Comparison of ENCODE assay signal across 24 cellular contexts in genomic region chr7:83798489-83798888, GRCh38.
DNase-seq lines count a peak whose midpoint lies in the region; ATAC-seq and TF ChIP-seq lines count a peak whose summit lies in the region.
"Had no signal": no experiment of that assay in that cellular context is flagged by ENCODE, and none has a peak within 500 bp of the region (broad histone marks: within the 10 kb centered on the region; RNA-seq: fewer than 3 reads in every experiment).

No MANE protein-coding gene starts in this region.

- no peak overlapping the region for H2AFZ ChIP-seq in KMS-11 (ENCODE audit: low read depth)

- H4K20me1 ChIP-seq in KMS-11 (ENCODE audit: insufficient read depth): no peaks in the 10 kb centered on the region
- H4K20me1 ChIP-seq: BLaER1 had no signal

- TF ChIP-seq CTCF in GM10266 (IDR thresholded peaks at IDR 0.05; ENCODE audit: control insufficient read depth, insufficient read depth, low read depth, missing control alignments) (no peak), KMS-11 (conservative IDR thresholded peaks at IDR 0.05; ENCODE audit: low read depth, low read length) (no peak)

- peaks cover 58% of the 10 kb centered on the region for H3K4me1 ChIP-seq in KMS-11 (ENCODE audit: low read depth, poor library complexity, severe bottlenecking)
- H3K4me1 ChIP-seq: BLaER1 had no signal

- H3K4me3 ChIP-seq in KMS-11 (IDR thresholded peaks at IDR 0.05; ENCODE audit: insufficient read depth, low read depth, low read length): no peak overlapping the region
- H3K4me3 ChIP-seq: BLaER1, cardiac muscle cell, lung had no signal

- H3K27me3 ChIP-seq in KMS-11 (ENCODE audit: insufficient read depth, low read depth): no peaks in the 10 kb centered on the region
- H3K27me3 ChIP-seq: BLaER1, cardiac muscle cell had no signal

- no peaks in the 10 kb centered on the region for H3K79me2 ChIP-seq in KMS-11 (ENCODE audit: insufficient read depth, low read depth)

- peak; percentile 4 for DNase-seq in GM10266 (ENCODE audit: extremely low spot score)
- DNase-seq in AG20443 (ENCODE audit: low spot score): no peak
- DNase-seq in stimulated activated CD4-positive, alpha-beta T cell treated with anti-CD3 and anti-CD28 coated beads, Interleukin-2, amount 100 ng/mL, for 48 hours: no peak
- DNase-seq in GM19238 (ENCODE audit: insufficient read length, low spot score): no peak
- DNase-seq: activated CD4-positive, alpha-beta T cell treated with anti-CD3 and anti-CD28 coated beads for 48 hours; activated CD8-positive, alpha-beta memory T cell treated with anti-CD3 and anti-CD28 coated beads, Interleukin-2, amount 50 U/mL, for 48 hours; activated effector memory CD4-positive, alpha-beta T cell treated with anti-CD3 and anti-CD28 coated beads, Interleukin-2, amount 50 U/mL, for 16 hours; amniotic stem cell; EL; erythroblast; foreskin melanocyte; H9; IMR-90; kidney; NCI-H187 treated with DMSO at 0.1 percent for 48 hours; retina; SW 1271 had no signal

- no peak overlapping the region for H3K9ac ChIP-seq in KMS-11
- H3K9ac ChIP-seq: BLaER1 had no signal

- H3K36me3 ChIP-seq in KMS-11 (ENCODE audit: insufficient read depth): no peaks in the 10 kb centered on the region
- H3K36me3 ChIP-seq: BLaER1, cardiac muscle cell had no signal

- H3K4me2 ChIP-seq in KMS-11: peak overlapping the region; percentile 73
- H3K4me2 ChIP-seq: BLaER1 had no signal

- H3K27ac ChIP-seq in KMS-11: peak overlapping the region; percentile 38; the same call in 1 of the 2 replicates
- H3K27ac ChIP-seq: BLaER1, cardiac muscle cell had no signal

- ATAC-seq in GM19328 (IDR thresholded peaks at IDR 0.05; ENCODE audit: unreplicated experiment): peak; percentile 33
- peak; percentile 62 for ATAC-seq in HG02943 (IDR thresholded peaks at IDR 0.05; ENCODE audit: low read depth, unreplicated experiment)
- no peak for ATAC-seq in HG03457 (IDR thresholded peaks at IDR 0.05; ENCODE audit: unreplicated experiment)
